ENCODE assay signal across 1 cellular context in the genomic region with DNA sequence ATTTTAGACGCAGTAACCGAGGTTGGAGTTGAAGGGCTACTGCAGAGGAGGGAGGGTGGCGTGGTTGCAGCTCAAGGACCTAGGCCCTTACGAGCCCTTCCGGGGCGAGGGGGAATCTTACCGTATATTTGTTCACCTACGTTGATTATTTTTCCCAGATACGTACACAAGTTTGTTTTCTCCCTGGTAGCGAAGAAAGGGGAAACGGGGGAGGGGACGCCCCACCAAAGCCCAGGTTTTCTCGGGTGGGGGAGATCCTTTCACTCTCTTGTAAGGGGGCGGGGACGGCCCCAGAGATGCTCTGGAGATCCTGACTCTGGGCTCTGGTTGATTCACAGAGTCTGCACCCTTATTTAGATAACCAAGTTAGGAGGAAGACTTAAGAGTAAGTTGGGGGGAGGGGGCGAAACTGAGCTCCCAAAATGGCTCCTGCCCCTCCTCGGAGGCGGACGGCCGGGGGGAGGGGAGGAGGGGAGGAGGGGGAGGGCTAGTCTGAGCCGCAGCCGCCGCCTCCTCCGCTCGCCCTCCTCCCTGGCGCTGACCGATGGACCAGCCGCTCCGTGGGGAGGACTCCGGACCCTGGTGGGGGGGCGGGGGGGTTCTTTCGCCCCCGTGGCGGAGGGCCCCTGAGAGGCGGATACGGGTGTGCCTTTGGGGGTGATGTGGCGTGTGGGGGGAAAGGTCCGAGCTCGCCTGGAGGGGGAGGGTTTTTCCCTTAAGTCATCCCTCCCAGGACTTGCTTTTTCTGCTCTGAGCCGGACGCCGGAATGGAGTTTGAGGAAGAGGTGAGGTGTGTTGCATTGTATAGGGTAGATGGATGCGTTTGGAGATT.
A peak's percentile ranks its signal among the peaks of the same experiment; 100 is the strongest.
TF ChIP-seq lines count a peak whose summit lies in the region.

No MANE protein-coding gene starts in this region.

TF ChIP-seq in K562, 482 proteins besides CTCF, POLR2A, EP300 and RAD21 (continued from another document and continues in another):
- peak; percentile 32; the same call in 1 of the 2 replicates for TF ChIP-seq ZBTB5 (IDR thresholded peaks at IDR 0.05)
- no peak for TF ChIP-seq FUS (optimal IDR thresholded peaks at IDR 0.05; ENCODE audit: low read depth, low read length)
- TF ChIP-seq ATF7 (IDR thresholded peaks at IDR 0.05): no peak
- peak; percentile 9 for TF ChIP-seq PRPF4 (IDR thresholded peaks at IDR 0.05; ENCODE audit: insufficient read depth, low read depth, low read length, poor library complexity, severe bottlenecking)
- TF ChIP-seq CGGBP1 (CRISPR knock-in tag; IDR thresholded peaks at IDR 0.05): 0 out of 2 replicates have a peak, but pooled peaks have one; percentile 72
- peak in 1 of 2 experiments; percentile 10; a peak in 1 of 4 replicates for TF ChIP-seq RCOR1 (IDR thresholded peaks at IDR 0.05; ENCODE audit: borderline replicate concordance in 1 of 2, low read depth in 2 of 2, low read length in 2 of 2)
- TF ChIP-seq RBFOX2 (IDR thresholded peaks at IDR 0.05; ENCODE audit: low read depth, low read length): peak; percentile 21
- TF ChIP-seq PHTF2 (CRISPR knock-in tag; IDR thresholded peaks at IDR 0.05): no peak
- no peak for TF ChIP-seq ZNF436 (CRISPR knock-in tag; IDR thresholded peaks at IDR 0.05)
- no peak for TF ChIP-seq NFYB (IDR thresholded peaks at IDR 0.05; ENCODE audit: extremely low read depth, insufficient read length)
- peak; percentile 57 for TF ChIP-seq RBM22 (IDR thresholded peaks at IDR 0.05; ENCODE audit: low read depth, low read length, poor library complexity, severe bottlenecking)
- no peak for TF ChIP-seq ZNF586 (CRISPR knock-in tag; conservative IDR thresholded peaks at IDR 0.05)
- TF ChIP-seq, protein P1, sequence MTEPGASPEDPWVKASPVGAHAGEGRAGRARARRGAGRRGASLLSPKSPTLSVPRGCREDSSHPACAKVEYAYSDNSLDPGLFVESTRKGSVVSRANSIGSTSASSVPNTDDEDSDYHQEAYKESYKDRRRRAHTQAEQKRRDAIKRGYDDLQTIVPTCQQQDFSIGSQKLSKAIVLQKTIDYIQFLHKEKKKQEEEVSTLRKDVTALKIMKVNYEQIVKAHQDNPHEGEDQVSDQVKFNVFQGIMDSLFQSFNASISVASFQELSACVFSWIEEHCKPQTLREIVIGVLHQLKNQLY (CRISPR knock-in tag; conservative IDR thresholded peaks at IDR 0.05): no peak
- 0 out of 2 replicates have a peak, but pooled peaks have one; percentile 3 for TF ChIP-seq PML (IDR thresholded peaks at IDR 0.05; ENCODE audit: low read length)
- no peak for TF ChIP-seq CEBPB (tag; IDR thresholded peaks at IDR 0.05)
- TF ChIP-seq SNAPC5 (CRISPR knock-in tag; IDR thresholded peaks at IDR 0.05): no peak
- no peak for TF ChIP-seq DACH1 (IDR thresholded peaks at IDR 0.05; ENCODE audit: partially characterized antibody)
- no peak for TF ChIP-seq ZNF668 (CRISPR knock-in tag; IDR thresholded peaks at IDR 0.05)
- TF ChIP-seq COPS2 (conservative IDR thresholded peaks at IDR 0.05): no peak
- no peak for TF ChIP-seq FOXM1 (IDR thresholded peaks at IDR 0.05; ENCODE audit: low read depth)
- TF ChIP-seq FOXM1 (CRISPR knock-in tag; IDR thresholded peaks at IDR 0.05; ENCODE audit: low read depth): no peak
- no peak for TF ChIP-seq ZNF785 (CRISPR knock-in tag; IDR thresholded peaks at IDR 0.05)
- TF ChIP-seq FIP1L1 (IDR thresholded peaks at IDR 0.05; ENCODE audit: low read depth, low read length, poor library complexity, severe bottlenecking): peak; percentile 12
- TF ChIP-seq TBL1XR1 (IDR thresholded peaks at IDR 0.05; ENCODE audit: low read length in 2 of 2): 0 out of 4 replicates have a peak, but pooled peaks have one; percentile 5 to 8
- TF ChIP-seq YY1 (IDR thresholded peaks at IDR 0.05; ENCODE audit: borderline replicate concordance in 1 of 3, control insufficient read depth in 1 of 3, extremely low read depth in 1 of 3, insufficient read depth in 3 of 3, insufficient read length in 1 of 3, insufficient replicate concordance in 2 of 3, low read depth in 1 of 3, low read length in 2 of 3): peak; percentile 59 to 90 (median 78)
- TF ChIP-seq YBX1 (IDR thresholded peaks at IDR 0.05): no peak
- TF ChIP-seq NFE2 (IDR thresholded peaks at IDR 0.05; ENCODE audit: low read depth): peak; percentile 5; the same call in 1 of the 2 replicates
- no peak for TF ChIP-seq POU5F1 (IDR thresholded peaks at IDR 0.05; ENCODE audit: borderline replicate concordance, low read depth, low read length, partially characterized antibody)
- TF ChIP-seq HDAC3 (IDR thresholded peaks at IDR 0.05; ENCODE audit: borderline replicate concordance, partially characterized antibody): no peak
- TF ChIP-seq, protein P2, sequence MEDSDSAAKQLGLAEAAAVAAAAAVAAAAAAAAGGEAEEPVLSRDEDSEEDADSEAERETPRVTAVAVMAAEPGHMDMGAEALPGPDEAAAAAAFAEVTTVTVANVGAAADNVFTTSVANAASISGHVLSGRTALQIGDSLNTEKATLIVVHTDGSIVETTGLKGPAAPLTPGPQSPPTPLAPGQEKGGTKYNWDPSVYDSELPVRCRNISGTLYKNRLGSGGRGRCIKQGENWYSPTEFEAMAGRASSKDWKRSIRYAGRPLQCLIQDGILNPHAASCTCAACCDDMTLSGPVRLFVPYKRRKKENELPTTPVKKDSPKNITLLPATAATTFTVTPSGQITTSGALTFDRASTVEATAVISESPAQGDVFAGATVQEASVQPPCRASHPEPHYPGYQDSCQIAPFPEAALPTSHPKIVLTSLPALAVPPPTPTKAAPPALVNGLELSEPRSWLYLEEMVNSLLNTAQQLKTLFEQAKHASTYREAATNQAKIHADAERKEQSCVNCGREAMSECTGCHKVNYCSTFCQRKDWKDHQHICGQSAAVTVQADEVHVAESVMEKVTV (CRISPR knock-in tag; IDR thresholded peaks at IDR 0.05): peak; percentile 20; the same call in 1 of the 2 replicates
- 0 out of 2 replicates have a peak, but pooled peaks have one; percentile 10 for TF ChIP-seq ARID2 (IDR thresholded peaks at IDR 0.05)
- peak; percentile 94 for TF ChIP-seq SRSF3 (IDR thresholded peaks at IDR 0.05; ENCODE audit: insufficient read depth, low read length)
- TF ChIP-seq TAF1 (IDR thresholded peaks at IDR 0.05; ENCODE audit: control insufficient read depth, extremely low read depth, insufficient read depth, low read length, severe bottlenecking): peak; percentile 62
- TF ChIP-seq RBM39 (optimal IDR thresholded peaks at IDR 0.05; ENCODE audit: low read depth, low read length): no peak
- TF ChIP-seq, protein P3, sequence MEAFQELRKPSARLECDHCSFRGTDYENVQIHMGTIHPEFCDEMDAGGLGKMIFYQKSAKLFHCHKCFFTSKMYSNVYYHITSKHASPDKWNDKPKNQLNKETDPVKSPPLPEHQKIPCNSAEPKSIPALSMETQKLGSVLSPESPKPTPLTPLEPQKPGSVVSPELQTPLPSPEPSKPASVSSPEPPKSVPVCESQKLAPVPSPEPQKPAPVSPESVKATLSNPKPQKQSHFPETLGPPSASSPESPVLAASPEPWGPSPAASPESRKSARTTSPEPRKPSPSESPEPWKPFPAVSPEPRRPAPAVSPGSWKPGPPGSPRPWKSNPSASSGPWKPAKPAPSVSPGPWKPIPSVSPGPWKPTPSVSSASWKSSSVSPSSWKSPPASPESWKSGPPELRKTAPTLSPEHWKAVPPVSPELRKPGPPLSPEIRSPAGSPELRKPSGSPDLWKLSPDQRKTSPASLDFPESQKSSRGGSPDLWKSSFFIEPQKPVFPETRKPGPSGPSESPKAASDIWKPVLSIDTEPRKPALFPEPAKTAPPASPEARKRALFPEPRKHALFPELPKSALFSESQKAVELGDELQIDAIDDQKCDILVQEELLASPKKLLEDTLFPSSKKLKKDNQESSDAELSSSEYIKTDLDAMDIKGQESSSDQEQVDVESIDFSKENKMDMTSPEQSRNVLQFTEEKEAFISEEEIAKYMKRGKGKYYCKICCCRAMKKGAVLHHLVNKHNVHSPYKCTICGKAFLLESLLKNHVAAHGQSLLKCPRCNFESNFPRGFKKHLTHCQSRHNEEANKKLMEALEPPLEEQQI (IDR thresholded peaks at IDR 0.05): no peak
- TF ChIP-seq SIN3A (IDR thresholded peaks at IDR 0.05; ENCODE audit: borderline replicate concordance in 2 of 2, control insufficient read depth in 1 of 2, low read depth in 2 of 2, low read length in 2 of 2): no peak
- TF ChIP-seq, protein P4, sequence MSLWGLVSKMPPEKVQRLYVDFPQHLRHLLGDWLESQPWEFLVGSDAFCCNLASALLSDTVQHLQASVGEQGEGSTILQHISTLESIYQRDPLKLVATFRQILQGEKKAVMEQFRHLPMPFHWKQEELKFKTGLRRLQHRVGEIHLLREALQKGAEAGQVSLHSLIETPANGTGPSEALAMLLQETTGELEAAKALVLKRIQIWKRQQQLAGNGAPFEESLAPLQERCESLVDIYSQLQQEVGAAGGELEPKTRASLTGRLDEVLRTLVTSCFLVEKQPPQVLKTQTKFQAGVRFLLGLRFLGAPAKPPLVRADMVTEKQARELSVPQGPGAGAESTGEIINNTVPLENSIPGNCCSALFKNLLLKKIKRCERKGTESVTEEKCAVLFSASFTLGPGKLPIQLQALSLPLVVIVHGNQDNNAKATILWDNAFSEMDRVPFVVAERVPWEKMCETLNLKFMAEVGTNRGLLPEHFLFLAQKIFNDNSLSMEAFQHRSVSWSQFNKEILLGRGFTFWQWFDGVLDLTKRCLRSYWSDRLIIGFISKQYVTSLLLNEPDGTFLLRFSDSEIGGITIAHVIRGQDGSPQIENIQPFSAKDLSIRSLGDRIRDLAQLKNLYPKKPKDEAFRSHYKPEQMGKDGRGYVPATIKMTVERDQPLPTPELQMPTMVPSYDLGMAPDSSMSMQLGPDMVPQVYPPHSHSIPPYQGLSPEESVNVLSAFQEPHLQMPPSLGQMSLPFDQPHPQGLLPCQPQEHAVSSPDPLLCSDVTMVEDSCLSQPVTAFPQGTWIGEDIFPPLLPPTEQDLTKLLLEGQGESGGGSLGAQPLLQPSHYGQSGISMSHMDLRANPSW (CRISPR knock-in tag; IDR thresholded peaks at IDR 0.05): 0 out of 2 replicates have a peak, but pooled peaks have one; percentile 50
- TF ChIP-seq LARP7 (IDR thresholded peaks at IDR 0.05): no peak
- peak; percentile 100 for TF ChIP-seq NFRKB (IDR thresholded peaks at IDR 0.05; ENCODE audit: low read depth)
- no peak for TF ChIP-seq ETV5 (CRISPR knock-in tag; IDR thresholded peaks at IDR 0.05; ENCODE audit: low read depth)
- 0 out of 2 replicates have a peak, but pooled peaks have one; percentile 18 for TF ChIP-seq THRAP3 (IDR thresholded peaks at IDR 0.05; ENCODE audit: borderline replicate concordance)
- TF ChIP-seq CBX1 (IDR thresholded peaks at IDR 0.05; ENCODE audit: low read depth): 0 out of 2 replicates have a peak, but pooled peaks have one; percentile 27
- no peak for TF ChIP-seq CEBPZ (IDR thresholded peaks at IDR 0.05; ENCODE audit: borderline replicate concordance, low read depth, low read length)
- peak; percentile 94; the same call in 1 of the 2 replicates for TF ChIP-seq BRD4 (IDR thresholded peaks at IDR 0.05)
- TF ChIP-seq, protein P5, sequence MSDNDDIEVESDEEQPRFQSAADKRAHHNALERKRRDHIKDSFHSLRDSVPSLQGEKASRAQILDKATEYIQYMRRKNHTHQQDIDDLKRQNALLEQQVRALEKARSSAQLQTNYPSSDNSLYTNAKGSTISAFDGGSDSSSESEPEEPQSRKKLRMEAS (CRISPR knock-in tag; IDR thresholded peaks at IDR 0.05): no peak
- TF ChIP-seq LEF1 (IDR thresholded peaks at IDR 0.05): peak; percentile 24
- 0 out of 2 replicates have a peak, but pooled peaks have one; percentile 23 for TF ChIP-seq CHCHD3 (CRISPR knock-in tag; IDR thresholded peaks at IDR 0.05)
- TF ChIP-seq HDGF (IDR thresholded peaks at IDR 0.05): peak; percentile 19; the same call in 1 of the 2 replicates
- TF ChIP-seq GABPB1 (CRISPR knock-in tag; IDR thresholded peaks at IDR 0.05): no peak
- TF ChIP-seq SUPT5H (IDR thresholded peaks at IDR 0.05): no peak
